ENCODE assay signal across 2 cellular contexts in the genomic region with DNA sequence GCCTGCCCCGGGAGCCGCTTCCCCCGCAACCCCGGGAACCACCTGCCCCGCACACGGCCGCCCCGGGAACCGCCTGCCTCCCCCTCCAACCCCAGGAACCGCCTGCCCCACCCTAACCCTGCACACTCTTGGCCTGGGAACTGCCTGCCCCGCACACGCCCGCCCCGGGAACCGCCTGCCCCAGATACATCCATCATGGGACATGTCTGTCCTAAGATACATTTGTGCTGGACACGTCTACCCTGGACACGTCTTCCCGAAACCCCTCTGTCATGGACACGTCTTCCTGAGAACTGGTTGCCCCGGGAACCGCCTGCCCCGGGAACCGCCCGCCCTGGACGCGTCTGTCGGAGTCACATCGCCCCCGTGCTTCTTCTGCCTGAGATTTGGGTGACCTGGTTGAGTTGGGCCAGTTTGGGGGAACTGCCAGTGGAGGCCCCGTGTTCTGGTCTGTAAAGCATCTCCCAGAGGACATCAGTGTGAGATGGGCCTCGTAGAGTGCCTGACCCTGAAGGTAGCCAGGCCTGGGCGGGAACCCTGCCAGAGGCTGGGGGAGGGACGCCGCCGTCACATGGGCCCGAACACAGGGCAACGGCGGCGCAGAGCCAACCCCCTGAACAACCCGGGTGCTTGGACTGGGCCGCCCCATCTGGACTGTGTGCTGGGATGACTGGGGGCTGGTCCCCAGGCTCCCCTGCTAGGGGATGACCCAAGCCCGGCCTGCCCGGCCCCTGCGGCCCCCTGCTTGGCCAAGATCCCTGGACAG.
TF ChIP-seq lines count a peak whose summit lies in the region.

No MANE protein-coding gene starts in this region.

TF ChIP-seq in SK-N-SH, 30 proteins besides CTCF, POLR2A, EP300 and RAD21:
- no peak for TF ChIP-seq RXRA (IDR thresholded peaks at IDR 0.05; ENCODE audit: borderline replicate concordance, low read depth)
- TF ChIP-seq, protein P1, sequence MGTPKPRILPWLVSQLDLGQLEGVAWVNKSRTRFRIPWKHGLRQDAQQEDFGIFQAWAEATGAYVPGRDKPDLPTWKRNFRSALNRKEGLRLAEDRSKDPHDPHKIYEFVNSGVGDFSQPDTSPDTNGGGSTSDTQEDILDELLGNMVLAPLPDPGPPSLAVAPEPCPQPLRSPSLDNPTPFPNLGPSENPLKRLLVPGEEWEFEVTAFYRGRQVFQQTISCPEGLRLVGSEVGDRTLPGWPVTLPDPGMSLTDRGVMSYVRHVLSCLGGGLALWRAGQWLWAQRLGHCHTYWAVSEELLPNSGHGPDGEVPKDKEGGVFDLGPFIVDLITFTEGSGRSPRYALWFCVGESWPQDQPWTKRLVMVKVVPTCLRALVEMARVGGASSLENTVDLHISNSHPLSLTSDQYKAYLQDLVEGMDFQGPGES (IDR thresholded peaks at IDR 0.05; ENCODE audit: low read depth, low read length) = no peak
- TF ChIP-seq NRF1 (IDR thresholded peaks at IDR 0.05; ENCODE audit: low read depth, low read length) = no peak
- no peak for TF ChIP-seq FOSL2 (IDR thresholded peaks at IDR 0.05; ENCODE audit: borderline replicate concordance, low read depth)
- no peak for TF ChIP-seq SIN3A (IDR thresholded peaks at IDR 0.05; ENCODE audit: borderline replicate concordance, low read depth, low read length)
- TF ChIP-seq RFX5 (IDR thresholded peaks at IDR 0.05; ENCODE audit: low read length) = no peak
- TF ChIP-seq GABPA (IDR thresholded peaks at IDR 0.05; ENCODE audit: low read depth) = no peak
- no peak for TF ChIP-seq EZH2phosphoT487 (IDR thresholded peaks at IDR 0.05; ENCODE audit: borderline replicate concordance, low read depth)
- TF ChIP-seq, protein P2, sequence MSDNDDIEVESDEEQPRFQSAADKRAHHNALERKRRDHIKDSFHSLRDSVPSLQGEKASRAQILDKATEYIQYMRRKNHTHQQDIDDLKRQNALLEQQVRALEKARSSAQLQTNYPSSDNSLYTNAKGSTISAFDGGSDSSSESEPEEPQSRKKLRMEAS (IDR thresholded peaks at IDR 0.05; ENCODE audit: low read depth) = no peak
- TF ChIP-seq, protein P3, sequence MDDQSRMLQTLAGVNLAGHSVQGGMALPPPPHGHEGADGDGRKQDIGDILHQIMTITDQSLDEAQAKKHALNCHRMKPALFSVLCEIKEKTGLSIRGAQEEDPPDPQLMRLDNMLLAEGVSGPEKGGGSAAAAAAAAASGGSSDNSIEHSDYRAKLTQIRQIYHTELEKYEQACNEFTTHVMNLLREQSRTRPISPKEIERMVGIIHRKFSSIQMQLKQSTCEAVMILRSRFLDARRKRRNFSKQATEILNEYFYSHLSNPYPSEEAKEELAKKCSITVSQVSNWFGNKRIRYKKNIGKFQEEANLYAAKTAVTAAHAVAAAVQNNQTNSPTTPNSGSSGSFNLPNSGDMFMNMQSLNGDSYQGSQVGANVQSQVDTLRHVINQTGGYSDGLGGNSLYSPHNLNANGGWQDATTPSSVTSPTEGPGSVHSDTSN (IDR thresholded peaks at IDR 0.05) = no peak
- TF ChIP-seq MXI1 (IDR thresholded peaks at IDR 0.05; ENCODE audit: low read depth, low read length) = no peak
- TF ChIP-seq POLR2AphosphoS5 (IDR thresholded peaks at IDR 0.05; ENCODE audit: low read depth, low read length) = no peak
- TF ChIP-seq FOXJ3 (CRISPR knock-in tag; IDR thresholded peaks at IDR 0.05) = no peak
- TF ChIP-seq, protein P4, sequence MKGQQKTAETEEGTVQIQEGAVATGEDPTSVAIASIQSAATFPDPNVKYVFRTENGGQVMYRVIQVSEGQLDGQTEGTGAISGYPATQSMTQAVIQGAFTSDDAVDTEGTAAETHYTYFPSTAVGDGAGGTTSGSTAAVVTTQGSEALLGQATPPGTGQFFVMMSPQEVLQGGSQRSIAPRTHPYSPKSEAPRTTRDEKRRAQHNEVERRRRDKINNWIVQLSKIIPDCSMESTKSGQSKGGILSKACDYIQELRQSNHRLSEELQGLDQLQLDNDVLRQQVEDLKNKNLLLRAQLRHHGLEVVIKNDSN (IDR thresholded peaks at IDR 0.05; ENCODE audit: borderline replicate concordance, low read depth) = no peak
- no peak for TF ChIP-seq MEF2A (IDR thresholded peaks at IDR 0.05; ENCODE audit: borderline replicate concordance, low read depth)
- no peak for TF ChIP-seq TAF1 (IDR thresholded peaks at IDR 0.05; ENCODE audit: borderline replicate concordance, low read depth, low read length)
- TF ChIP-seq, protein P5, sequence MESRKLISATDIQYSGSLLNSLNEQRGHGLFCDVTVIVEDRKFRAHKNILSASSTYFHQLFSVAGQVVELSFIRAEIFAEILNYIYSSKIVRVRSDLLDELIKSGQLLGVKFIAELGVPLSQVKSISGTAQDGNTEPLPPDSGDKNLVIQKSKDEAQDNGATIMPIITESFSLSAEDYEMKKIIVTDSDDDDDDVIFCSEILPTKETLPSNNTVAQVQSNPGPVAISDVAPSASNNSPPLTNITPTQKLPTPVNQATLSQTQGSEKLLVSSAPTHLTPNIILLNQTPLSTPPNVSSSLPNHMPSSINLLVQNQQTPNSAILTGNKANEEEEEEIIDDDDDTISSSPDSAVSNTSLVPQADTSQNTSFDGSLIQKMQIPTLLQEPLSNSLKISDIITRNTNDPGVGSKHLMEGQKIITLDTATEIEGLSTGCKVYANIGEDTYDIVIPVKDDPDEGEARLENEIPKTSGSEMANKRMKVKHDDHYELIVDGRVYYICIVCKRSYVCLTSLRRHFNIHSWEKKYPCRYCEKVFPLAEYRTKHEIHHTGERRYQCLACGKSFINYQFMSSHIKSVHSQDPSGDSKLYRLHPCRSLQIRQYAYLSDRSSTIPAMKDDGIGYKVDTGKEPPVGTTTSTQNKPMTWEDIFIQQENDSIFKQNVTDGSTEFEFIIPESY (IDR thresholded peaks at IDR 0.05; ENCODE audit: borderline replicate concordance, low read depth) = no peak
- no peak for TF ChIP-seq CHD2 (IDR thresholded peaks at IDR 0.05; ENCODE audit: low read length, partially characterized antibody)
- TF ChIP-seq ELF1 (IDR thresholded peaks at IDR 0.05) = no peak
- TF ChIP-seq, protein P6, sequence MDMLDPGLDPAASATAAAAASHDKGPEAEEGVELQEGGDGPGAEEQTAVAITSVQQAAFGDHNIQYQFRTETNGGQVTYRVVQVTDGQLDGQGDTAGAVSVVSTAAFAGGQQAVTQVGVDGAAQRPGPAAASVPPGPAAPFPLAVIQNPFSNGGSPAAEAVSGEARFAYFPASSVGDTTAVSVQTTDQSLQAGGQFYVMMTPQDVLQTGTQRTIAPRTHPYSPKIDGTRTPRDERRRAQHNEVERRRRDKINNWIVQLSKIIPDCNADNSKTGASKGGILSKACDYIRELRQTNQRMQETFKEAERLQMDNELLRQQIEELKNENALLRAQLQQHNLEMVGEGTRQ (IDR thresholded peaks at IDR 0.05; ENCODE audit: borderline replicate concordance, low read depth, low read length) = no peak

TF ChIP-seq in SK-N-SH treated with all-trans-retinoic acid at 6 μM for 48 hours, 23 proteins besides CTCF, POLR2A, EP300 and RAD21:
- TF ChIP-seq, protein P7, sequence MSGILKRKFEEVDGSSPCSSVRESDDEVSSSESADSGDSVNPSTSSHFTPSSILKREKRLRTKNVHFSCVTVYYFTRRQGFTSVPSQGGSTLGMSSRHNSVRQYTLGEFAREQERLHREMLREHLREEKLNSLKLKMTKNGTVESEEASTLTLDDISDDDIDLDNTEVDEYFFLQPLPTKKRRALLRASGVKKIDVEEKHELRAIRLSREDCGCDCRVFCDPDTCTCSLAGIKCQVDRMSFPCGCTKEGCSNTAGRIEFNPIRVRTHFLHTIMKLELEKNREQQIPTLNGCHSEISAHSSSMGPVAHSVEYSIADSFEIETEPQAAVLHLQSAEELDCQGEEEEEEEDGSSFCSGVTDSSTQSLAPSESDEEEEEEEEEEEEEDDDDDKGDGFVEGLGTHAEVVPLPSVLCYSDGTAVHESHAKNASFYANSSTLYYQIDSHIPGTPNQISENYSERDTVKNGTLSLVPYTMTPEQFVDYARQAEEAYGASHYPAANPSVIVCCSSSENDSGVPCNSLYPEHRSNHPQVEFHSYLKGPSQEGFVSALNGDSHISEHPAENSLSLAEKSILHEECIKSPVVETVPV (CRISPR knock-in tag; IDR thresholded peaks at IDR 0.05) = no peak
- TF ChIP-seq OSR1 (CRISPR knock-in tag; IDR thresholded peaks at IDR 0.05) (no peak), TOX (CRISPR knock-in tag; IDR thresholded peaks at IDR 0.05; ENCODE audit: borderline replicate concordance) (no peak), ZC3H10 (CRISPR knock-in tag; IDR thresholded peaks at IDR 0.05) (no peak), ZFP3 (CRISPR knock-in tag; IDR thresholded peaks at IDR 0.05) (no peak), ARNTL (CRISPR knock-in tag; IDR thresholded peaks at IDR 0.05; ENCODE audit: borderline replicate concordance, low read depth) (no peak), ISL1 (CRISPR knock-in tag; IDR thresholded peaks at IDR 0.05) (no peak), GLIS3 (CRISPR knock-in tag; IDR thresholded peaks at IDR 0.05) (no peak), ZNF70 (CRISPR knock-in tag; IDR thresholded peaks at IDR 0.05) (no peak), SNAI2 (CRISPR knock-in tag; IDR thresholded peaks at IDR 0.05) (no peak), ZFP30 (CRISPR knock-in tag; IDR thresholded peaks at IDR 0.05) (no peak), ZNF565 (CRISPR knock-in tag; conservative IDR thresholded peaks at IDR 0.05; ENCODE audit: low read depth) (no peak), CSDC2 (CRISPR knock-in tag; IDR thresholded peaks at IDR 0.05) (no peak)
- TF ChIP-seq, protein P8, sequence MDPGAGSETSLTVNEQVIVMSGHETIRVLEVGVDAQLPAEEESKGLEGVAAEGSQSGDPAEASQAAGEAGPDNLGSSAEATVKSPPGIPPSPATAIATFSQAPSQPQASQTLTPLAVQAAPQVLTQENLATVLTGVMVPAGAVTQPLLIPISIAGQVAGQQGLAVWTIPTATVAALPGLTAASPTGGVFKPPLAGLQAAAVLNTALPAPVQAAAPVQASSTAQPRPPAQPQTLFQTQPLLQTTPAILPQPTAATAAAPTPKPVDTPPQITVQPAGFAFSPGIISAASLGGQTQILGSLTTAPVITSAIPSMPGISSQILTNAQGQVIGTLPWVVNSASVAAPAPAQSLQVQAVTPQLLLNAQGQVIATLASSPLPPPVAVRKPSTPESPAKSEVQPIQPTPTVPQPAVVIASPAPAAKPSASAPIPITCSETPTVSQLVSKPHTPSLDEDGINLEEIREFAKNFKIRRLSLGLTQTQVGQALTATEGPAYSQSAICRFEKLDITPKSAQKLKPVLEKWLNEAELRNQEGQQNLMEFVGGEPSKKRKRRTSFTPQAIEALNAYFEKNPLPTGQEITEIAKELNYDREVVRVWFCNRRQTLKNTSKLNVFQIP (CRISPR knock-in tag; IDR thresholded peaks at IDR 0.05; ENCODE audit: borderline replicate concordance, low read depth) = no peak
- TF ChIP-seq, protein P9, sequence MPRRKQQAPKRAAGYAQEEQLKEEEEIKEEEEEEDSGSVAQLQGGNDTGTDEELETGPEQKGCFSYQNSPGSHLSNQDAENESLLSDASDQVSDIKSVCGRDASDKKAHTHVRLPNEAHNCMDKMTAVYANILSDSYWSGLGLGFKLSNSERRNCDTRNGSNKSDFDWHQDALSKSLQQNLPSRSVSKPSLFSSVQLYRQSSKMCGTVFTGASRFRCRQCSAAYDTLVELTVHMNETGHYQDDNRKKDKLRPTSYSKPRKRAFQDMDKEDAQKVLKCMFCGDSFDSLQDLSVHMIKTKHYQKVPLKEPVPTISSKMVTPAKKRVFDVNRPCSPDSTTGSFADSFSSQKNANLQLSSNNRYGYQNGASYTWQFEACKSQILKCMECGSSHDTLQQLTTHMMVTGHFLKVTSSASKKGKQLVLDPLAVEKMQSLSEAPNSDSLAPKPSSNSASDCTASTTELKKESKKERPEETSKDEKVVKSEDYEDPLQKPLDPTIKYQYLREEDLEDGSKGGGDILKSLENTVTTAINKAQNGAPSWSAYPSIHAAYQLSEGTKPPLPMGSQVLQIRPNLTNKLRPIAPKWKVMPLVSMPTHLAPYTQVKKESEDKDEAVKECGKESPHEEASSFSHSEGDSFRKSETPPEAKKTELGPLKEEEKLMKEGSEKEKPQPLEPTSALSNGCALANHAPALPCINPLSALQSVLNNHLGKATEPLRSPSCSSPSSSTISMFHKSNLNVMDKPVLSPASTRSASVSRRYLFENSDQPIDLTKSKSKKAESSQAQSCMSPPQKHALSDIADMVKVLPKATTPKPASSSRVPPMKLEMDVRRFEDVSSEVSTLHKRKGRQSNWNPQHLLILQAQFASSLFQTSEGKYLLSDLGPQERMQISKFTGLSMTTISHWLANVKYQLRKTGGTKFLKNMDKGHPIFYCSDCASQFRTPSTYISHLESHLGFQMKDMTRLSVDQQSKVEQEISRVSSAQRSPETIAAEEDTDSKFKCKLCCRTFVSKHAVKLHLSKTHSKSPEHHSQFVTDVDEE (CRISPR knock-in tag; IDR thresholded peaks at IDR 0.05) = no peak
